In the genomic region with DNA sequence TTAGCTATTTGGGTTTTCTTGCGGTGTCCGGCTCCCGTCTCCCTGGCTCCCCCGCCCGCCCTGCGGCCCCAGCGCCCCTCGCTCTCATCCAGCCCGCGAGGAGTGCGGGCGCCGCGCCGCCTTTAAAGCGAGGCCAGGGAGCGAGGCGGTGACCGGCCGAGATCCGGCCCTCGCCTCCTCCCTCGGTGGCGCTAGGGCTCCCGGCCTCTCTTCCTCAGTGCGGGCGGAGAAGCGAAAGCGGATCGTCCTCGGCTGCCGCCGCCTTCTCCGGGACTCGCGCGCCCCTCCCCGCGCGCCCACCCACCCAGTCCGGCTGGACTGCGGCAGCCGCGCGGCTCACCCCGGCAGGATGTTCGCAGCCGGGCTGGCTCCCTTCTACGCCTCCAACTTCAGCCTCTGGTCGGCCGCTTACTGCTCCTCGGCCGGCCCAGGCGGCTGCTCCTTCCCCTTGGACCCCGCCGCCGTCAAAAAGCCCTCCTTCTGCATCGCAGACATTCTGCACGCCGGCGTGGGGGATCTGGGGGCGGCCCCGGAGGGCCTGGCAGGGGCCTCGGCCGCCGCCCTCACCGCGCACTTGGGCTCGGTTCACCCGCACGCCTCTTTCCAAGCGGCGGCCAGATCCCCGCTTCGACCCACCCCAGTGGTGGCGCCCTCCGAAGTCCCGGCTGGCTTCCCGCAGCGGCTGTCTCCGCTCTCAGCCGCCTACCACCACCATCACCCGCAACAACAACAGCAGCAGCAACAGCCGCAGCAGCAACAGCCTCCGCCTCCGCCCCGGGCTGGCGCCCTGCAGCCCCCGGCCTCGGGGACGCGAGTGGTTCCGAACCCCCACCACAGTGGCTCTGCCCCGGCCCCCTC, we compare ENCODE assay signal across 2 cellular contexts.
A peak's percentile ranks its signal among the peaks of the same experiment; 100 is the strongest.
TF ChIP-seq lines count a peak whose summit lies in the region.

No MANE protein-coding gene starts in this region.

TF ChIP-seq in A549, 52 proteins besides CTCF, POLR2A, EP300 and RAD21 (continued from another document):
- TF ChIP-seq, protein P1, sequence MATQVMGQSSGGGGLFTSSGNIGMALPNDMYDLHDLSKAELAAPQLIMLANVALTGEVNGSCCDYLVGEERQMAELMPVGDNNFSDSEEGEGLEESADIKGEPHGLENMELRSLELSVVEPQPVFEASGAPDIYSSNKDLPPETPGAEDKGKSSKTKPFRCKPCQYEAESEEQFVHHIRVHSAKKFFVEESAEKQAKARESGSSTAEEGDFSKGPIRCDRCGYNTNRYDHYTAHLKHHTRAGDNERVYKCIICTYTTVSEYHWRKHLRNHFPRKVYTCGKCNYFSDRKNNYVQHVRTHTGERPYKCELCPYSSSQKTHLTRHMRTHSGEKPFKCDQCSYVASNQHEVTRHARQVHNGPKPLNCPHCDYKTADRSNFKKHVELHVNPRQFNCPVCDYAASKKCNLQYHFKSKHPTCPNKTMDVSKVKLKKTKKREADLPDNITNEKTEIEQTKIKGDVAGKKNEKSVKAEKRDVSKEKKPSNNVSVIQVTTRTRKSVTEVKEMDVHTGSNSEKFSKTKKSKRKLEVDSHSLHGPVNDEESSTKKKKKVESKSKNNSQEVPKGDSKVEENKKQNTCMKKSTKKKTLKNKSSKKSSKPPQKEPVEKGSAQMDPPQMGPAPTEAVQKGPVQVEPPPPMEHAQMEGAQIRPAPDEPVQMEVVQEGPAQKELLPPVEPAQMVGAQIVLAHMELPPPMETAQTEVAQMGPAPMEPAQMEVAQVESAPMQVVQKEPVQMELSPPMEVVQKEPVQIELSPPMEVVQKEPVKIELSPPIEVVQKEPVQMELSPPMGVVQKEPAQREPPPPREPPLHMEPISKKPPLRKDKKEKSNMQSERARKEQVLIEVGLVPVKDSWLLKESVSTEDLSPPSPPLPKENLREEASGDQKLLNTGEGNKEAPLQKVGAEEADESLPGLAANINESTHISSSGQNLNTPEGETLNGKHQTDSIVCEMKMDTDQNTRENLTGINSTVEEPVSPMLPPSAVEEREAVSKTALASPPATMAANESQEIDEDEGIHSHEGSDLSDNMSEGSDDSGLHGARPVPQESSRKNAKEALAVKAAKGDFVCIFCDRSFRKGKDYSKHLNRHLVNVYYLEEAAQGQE (IDR thresholded peaks at IDR 0.05): no peak
- peak; percentile 60 for TF ChIP-seq PHF8 (IDR thresholded peaks at IDR 0.05; ENCODE audit: borderline replicate concordance, low read depth)

TF ChIP-seq in liver, 16 proteins besides CTCF, POLR2A, EP300 and RAD21 (continued from another document):
- TF ChIP-seq, protein P2, sequence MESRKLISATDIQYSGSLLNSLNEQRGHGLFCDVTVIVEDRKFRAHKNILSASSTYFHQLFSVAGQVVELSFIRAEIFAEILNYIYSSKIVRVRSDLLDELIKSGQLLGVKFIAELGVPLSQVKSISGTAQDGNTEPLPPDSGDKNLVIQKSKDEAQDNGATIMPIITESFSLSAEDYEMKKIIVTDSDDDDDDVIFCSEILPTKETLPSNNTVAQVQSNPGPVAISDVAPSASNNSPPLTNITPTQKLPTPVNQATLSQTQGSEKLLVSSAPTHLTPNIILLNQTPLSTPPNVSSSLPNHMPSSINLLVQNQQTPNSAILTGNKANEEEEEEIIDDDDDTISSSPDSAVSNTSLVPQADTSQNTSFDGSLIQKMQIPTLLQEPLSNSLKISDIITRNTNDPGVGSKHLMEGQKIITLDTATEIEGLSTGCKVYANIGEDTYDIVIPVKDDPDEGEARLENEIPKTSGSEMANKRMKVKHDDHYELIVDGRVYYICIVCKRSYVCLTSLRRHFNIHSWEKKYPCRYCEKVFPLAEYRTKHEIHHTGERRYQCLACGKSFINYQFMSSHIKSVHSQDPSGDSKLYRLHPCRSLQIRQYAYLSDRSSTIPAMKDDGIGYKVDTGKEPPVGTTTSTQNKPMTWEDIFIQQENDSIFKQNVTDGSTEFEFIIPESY (IDR thresholded peaks at IDR 0.05): no peak
